Comparison of ENCODE assay signal across 8 cellular contexts in the genomic region with DNA sequence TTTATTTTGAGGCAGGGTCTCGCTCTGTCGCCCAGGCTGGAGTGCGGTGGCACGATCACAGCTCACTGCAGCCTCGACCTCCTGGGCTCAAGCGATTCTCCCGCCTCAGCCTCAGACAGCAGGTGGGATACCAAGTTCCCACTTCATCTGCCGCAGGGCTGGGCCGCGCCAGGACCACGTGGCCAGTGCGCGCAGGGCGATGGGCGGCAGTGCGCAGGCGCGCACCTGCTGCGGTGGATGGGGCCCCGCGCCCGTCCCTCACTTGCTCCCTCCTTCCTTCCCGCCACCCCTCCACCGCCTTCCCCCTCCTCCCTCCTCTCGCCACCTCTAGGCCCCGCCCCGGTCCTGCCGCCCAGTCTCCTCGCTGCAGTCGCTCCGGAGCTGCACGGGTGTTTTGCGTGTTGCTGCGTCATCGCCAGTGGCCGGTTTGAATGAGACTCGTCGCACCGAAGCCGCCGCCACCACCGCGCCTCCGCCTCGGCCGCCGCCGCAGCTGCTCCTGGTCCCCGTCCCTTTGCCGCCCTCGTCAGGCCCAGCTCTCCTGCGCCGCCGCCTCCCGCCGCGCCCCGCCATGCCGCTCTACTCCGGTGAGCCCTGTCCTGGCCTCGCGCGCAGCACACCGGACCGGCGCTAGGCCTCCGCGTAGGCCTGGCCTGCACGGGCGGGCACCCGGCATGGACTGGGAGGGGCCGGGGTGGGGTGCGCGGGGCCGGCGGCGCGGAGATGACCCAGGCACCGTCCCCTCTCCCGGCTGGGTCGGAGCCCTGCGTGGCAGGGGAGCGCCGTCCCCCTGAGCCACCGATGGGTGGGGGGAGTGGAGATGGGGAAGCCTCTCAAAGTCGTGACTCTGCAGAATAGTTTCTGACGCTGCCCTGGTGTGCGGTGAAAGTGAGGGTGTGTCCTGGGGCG. TPM values are rescaled to one million over a fixed set of nuclear protein-coding genes. Genes with fewer than 3 reads are reported as not detected.
DNase-seq lines count a peak whose midpoint lies in the region; ATAC-seq and TF ChIP-seq lines count a peak whose summit lies in the region.

TSS of gene USP14 (plus strand) at position 430 of the 909 bp plus-strand sequence. CDS start at position 572, 142 bp downstream.

- H3K4me3 ChIP-seq in H7 (ENCODE audit: insufficient read depth, low read depth, low read length) (peak within 1 kb of the TSS; percentile 74), Loucy (ENCODE audit: low read length, poor library complexity, severe bottlenecking) (peak within 1 kb of the TSS; percentile 95), RWPE2 (ENCODE audit: severe bottlenecking) (peak within 1 kb of the TSS; percentile 99), fibroblast of mammary gland (ENCODE audit: control insufficient read depth, low read depth, low read length) (peak within 1 kb of the TSS; percentile 94)

- no peaks in the 10 kb centered on the region for H3K9me2 ChIP-seq in Loucy (replicated peaks; ENCODE audit: low read depth, low read length)

- no peaks in the 10 kb centered on the region for H3K27me3 Mint-ChIP-seq in activated T-helper 2 cell treated with anti-CD3 and anti-CD28 coated beads, Interferon-gamma antibody, Interleukin-2, Interleukin-4, amounts not matched to agents 10 μg/mL and 5 μg/mL and 100 μg/mL, durations not matched to agents 14 hours and 24 hours and 36 hours (ENCODE audit: low read depth)
- no peaks in the 10 kb centered on the region for H3K27me3 Mint-ChIP-seq in naive thymus-derived CD8-positive, alpha-beta T cell
- no peaks in the 10 kb centered on the region for H3K27me3 Mint-ChIP-seq in stimulated activated naive B cell treated with anti-CD40 and anti-IgM and Interleukin-4, amounts not matched to agents 10 μg/mL and 1 μg/mL and 100 μg/mL, for 72 hours

- no peaks in the 10 kb centered on the region for H3K36me3 ChIP-seq in H7 (replicated peaks; ENCODE audit: control insufficient read depth, insufficient read depth, low read length)
- peaks cover 3% of the 10 kb centered on the region for H3K36me3 ChIP-seq in Loucy (ENCODE audit: insufficient read depth, low read length)
- peaks cover 24% of the 10 kb centered on the region for H3K36me3 ChIP-seq in RWPE2 (ENCODE audit: low read depth)

- H3K4me1 Mint-ChIP-seq in activated T-helper 2 cell treated with anti-CD3 and anti-CD28 coated beads, Interferon-gamma antibody, Interleukin-2, Interleukin-4, amounts not matched to agents 10 μg/mL and 5 μg/mL and 100 μg/mL, durations not matched to agents 14 hours and 24 hours and 36 hours (ENCODE audit: low read depth), result peaks cover 19% of the 10 kb centered on the region
- H3K4me1 Mint-ChIP-seq in naive thymus-derived CD8-positive, alpha-beta T cell, result peaks cover 15 to 39% (median 39%) of the 10 kb centered on the region in 4 donors
- peaks cover 11 to 29% of the 10 kb centered on the region in 2 donors for H3K4me1 Mint-ChIP-seq in stimulated activated naive B cell treated with anti-CD40 and anti-IgM and Interleukin-4, amounts not matched to agents 10 μg/mL and 1 μg/mL and 100 μg/mL, for 72 hours

- no peaks in the 10 kb centered on the region for H3F3A ChIP-seq in Loucy (ENCODE audit: low read depth)

- H3K4me3 Mint-ChIP-seq in activated T-helper 2 cell treated with anti-CD3 and anti-CD28 coated beads, Interferon-gamma antibody, Interleukin-2, Interleukin-4, amounts not matched to agents 10 μg/mL and 5 μg/mL and 100 μg/mL, durations not matched to agents 14 hours and 24 hours and 36 hours (ENCODE audit: low read depth), result peak within 1 kb of the TSS; percentile 96
- H3K4me3 Mint-ChIP-seq in naive thymus-derived CD8-positive, alpha-beta T cell, result peak within 1 kb of the TSS; percentile 87 to 98 (median 93)
- H3K4me3 Mint-ChIP-seq in stimulated activated naive B cell treated with anti-CD40 and anti-IgM and Interleukin-4, amounts not matched to agents 10 μg/mL and 1 μg/mL and 100 μg/mL, for 72 hours, result peak within 1 kb of the TSS; percentile 91 to 95

- intact Hi-C loops in activated T-helper 2 cell treated with anti-CD3 and anti-CD28 coated beads, Interferon-gamma antibody, Interleukin-2, Interleukin-4, amounts not matched to agents 10 μg/mL and 5 μg/mL and 100 μg/mL, durations not matched to agents 14 hours and 24 hours and 36 hours (cut with micrococcal nuclease), result loop anchor here (1.0 to 5.0 kb wide), 3 partner anchors 46 to 654 kb away; partner anchors contain the start of genes THOC1 and YES1

- H3K9ac ChIP-seq in Loucy (ENCODE audit: low read depth, low read length, poor library complexity, severe bottlenecking), result peak within 1 kb of the TSS; percentile 87

- peaks cover 45% of the 10 kb centered on the region for H4K20me1 ChIP-seq in Loucy (ENCODE audit: insufficient read depth, low read length, poor library complexity, severe bottlenecking)

- peak within 1 kb of the TSS; percentile 54 for H3K27ac ChIP-seq in RWPE2 (ENCODE audit: poor library complexity, severe bottlenecking)

- H3K79me2 ChIP-seq in Loucy (ENCODE audit: insufficient read depth, low read length), result peaks cover 49% of the 10 kb centered on the region

- H3K4me2 ChIP-seq in Loucy (ENCODE audit: low read depth, low read length, poor library complexity, severe bottlenecking), result peak within 1 kb of the TSS; percentile 89

- H3K9me3 Mint-ChIP-seq in activated T-helper 2 cell treated with anti-CD3 and anti-CD28 coated beads, Interferon-gamma antibody, Interleukin-2, Interleukin-4, amounts not matched to agents 10 μg/mL and 5 μg/mL and 100 μg/mL, durations not matched to agents 14 hours and 24 hours and 36 hours, result no peaks in the 10 kb centered on the region
- no peaks in the 10 kb centered on the region for H3K9me3 Mint-ChIP-seq in naive thymus-derived CD8-positive, alpha-beta T cell
- no peaks in the 10 kb centered on the region for H3K9me3 Mint-ChIP-seq in stimulated activated naive B cell treated with anti-CD40 and anti-IgM and Interleukin-4, amounts not matched to agents 10 μg/mL and 1 μg/mL and 100 μg/mL, for 72 hours

- peaks cover 34% of the 10 kb centered on the region for H3K4me1 ChIP-seq in Loucy (ENCODE audit: insufficient read depth, low read length, poor library complexity, severe bottlenecking)
- H3K4me1 ChIP-seq in RWPE2 (ENCODE audit: insufficient read depth, poor library complexity, severe bottlenecking), result peaks cover 11% of the 10 kb centered on the region

- DNase-seq in ELR (ENCODE audit: low read depth) (peak; percentile 98), H7 (peak; percentile 99), RWPE2 (ENCODE audit: low spot score) (peak; percentile 97), fibroblast of mammary gland (ENCODE audit: low read depth) (peak; percentile 95)
- DNase-seq in activated T-helper 2 cell treated with anti-CD3 and anti-CD28 coated beads, Interferon-gamma antibody, Interleukin-2, Interleukin-4, amounts not matched to agents 10 μg/mL and 5 μg/mL and 100 μg/mL, durations not matched to agents 14 hours and 24 hours and 36 hours (ENCODE audit: low spot score), result peak; percentile 96
- DNase-seq in naive thymus-derived CD8-positive, alpha-beta T cell, result peak; percentile 88 to 98 (median 96)
- DNase-seq in stimulated activated naive B cell treated with anti-CD40 and anti-IgM and Interleukin-4, amounts not matched to agents 10 μg/mL and 1 μg/mL and 100 μg/mL, for 72 hours, result peak; percentile 95

- H3K36me3 Mint-ChIP-seq in activated T-helper 2 cell treated with anti-CD3 and anti-CD28 coated beads, Interferon-gamma antibody, Interleukin-2, Interleukin-4, amounts not matched to agents 10 μg/mL and 5 μg/mL and 100 μg/mL, durations not matched to agents 14 hours and 24 hours and 36 hours (ENCODE audit: low read depth), result peaks cover 18% of the 10 kb centered on the region
- H3K36me3 Mint-ChIP-seq in naive thymus-derived CD8-positive, alpha-beta T cell, result peaks cover 0 to 8% (median 0%) of the 10 kb centered on the region in 3 donors
- peaks cover 6 to 12% of the 10 kb centered on the region in 2 donors for H3K36me3 Mint-ChIP-seq in stimulated activated naive B cell treated with anti-CD40 and anti-IgM and Interleukin-4, amounts not matched to agents 10 μg/mL and 1 μg/mL and 100 μg/mL, for 72 hours

- H3K27me3 ChIP-seq in H7 (ENCODE audit: control insufficient read depth, insufficient read depth, low read length) (peaks cover 6% of the 10 kb centered on the region), Loucy (ENCODE audit: insufficient read depth, low read length, poor library complexity, severe bottlenecking) (no peaks in the 10 kb centered on the region), RWPE2 (ENCODE audit: insufficient read depth, poor library complexity, severe bottlenecking) (no peaks in the 10 kb centered on the region)

- TF ChIP-seq CTCF in Loucy (conservative IDR thresholded peaks at IDR 0.05; ENCODE audit: low read length) (no peak), RWPE2 (IDR thresholded peaks at IDR 0.05; ENCODE audit: poor library complexity, severe bottlenecking) (no peak), fibroblast of mammary gland (conservative IDR thresholded peaks at IDR 0.05; ENCODE audit: control insufficient read depth, insufficient read depth, low read depth, low read length) (no peak)

- peak within 1 kb of the TSS; percentile 95 for H2AFZ ChIP-seq in Loucy (ENCODE audit: low read length)

- peak within 1 kb of the TSS; percentile 89 for H3K27ac Mint-ChIP-seq in activated T-helper 2 cell treated with anti-CD3 and anti-CD28 coated beads, Interferon-gamma antibody, Interleukin-2, Interleukin-4, amounts not matched to agents 10 μg/mL and 5 μg/mL and 100 μg/mL, durations not matched to agents 14 hours and 24 hours and 36 hours
- peak within 1 kb of the TSS; percentile 76 to 97 (median 93) for H3K27ac Mint-ChIP-seq in naive thymus-derived CD8-positive, alpha-beta T cell
- peak within 1 kb of the TSS; percentile 93 for H3K27ac Mint-ChIP-seq in stimulated activated naive B cell treated with anti-CD40 and anti-IgM and Interleukin-4, amounts not matched to agents 10 μg/mL and 1 μg/mL and 100 μg/mL, for 72 hours

- H3K9me3 ChIP-seq in Loucy (ENCODE audit: insufficient read depth, low read depth, low read length) (no peaks in the 10 kb centered on the region), RWPE2 (ENCODE audit: severe bottlenecking) (no peaks in the 10 kb centered on the region)

- POLR2A ChIA-PET in naive thymus-derived CD8-positive, alpha-beta T cell (lab: Charles Lee), result interaction anchor here (0.7 to 1.9 kb wide), 6 partner anchors 11 to 554 kb away, joined by 3 to 22 read pairs (median 4); partner anchors contain the start of genes ENOSF1 and THOC1

- ATAC-seq in RWPE2 (ENCODE audit: low read depth), result peak; percentile 91
- ATAC-seq in naive thymus-derived CD8-positive, alpha-beta T cell, result peak; percentile 87
- ATAC-seq in stimulated activated naive B cell treated with anti-CD40 and anti-IgM and Interleukin-4, amounts not matched to agents 10 μg/mL and 1 μg/mL and 100 μg/mL, for 72 hours (replicated peaks), result peak; percentile 93 to 94

RNA-seq across cellular contexts. Expression of gene USP14, which starts in this region (rescaled TPM):
- 15.7 and 20.3 TPM in 2 replicates for total RNA-seq in H7 (2014; rRNA removed; shearing (Covaris generic))
- total RNA-seq in activated T-helper 2 cell treated with anti-CD3 and anti-CD28 coated beads, Interferon-gamma antibody, Interleukin-2, Interleukin-4, amounts not matched to agents 10 μg/mL and 5 μg/mL and 100 μg/mL, durations not matched to agents 14 hours and 24 hours and 36 hours, result 89.7 and 98.4 TPM in 2 replicates
- total RNA-seq in naive thymus-derived CD8-positive, alpha-beta T cell, result 10 to 100 TPM; 49.3 to 58.8 TPM
- polyA plus RNA-seq in naive thymus-derived CD8-positive, alpha-beta T cell, result 10 to 100 TPM; 38.0 to 39.0 (median 38.9) TPM

Comparison
In these comparisons a context has a peak if more than half of its experiments do, and no peak if none do; other contexts are left out.
1. Peak in every context shown above with its lines: DNase-seq, ATAC-seq, H3K4me3 ChIP-seq and H3K27ac ChIP-seq.